ENCODE assay signal across 28 cellular contexts in genomic region chr18:21441670-21442069, GRCh38.
"Had no signal": no experiment of that assay in that cellular context is flagged by ENCODE, and none has a peak within 500 bp of the region (broad histone marks: within the 10 kb centered on the region; RNA-seq: fewer than 3 reads in every experiment).

No MANE protein-coding gene starts in this region.

- H3K4me1 Mint-ChIP-seq: activated naive CD4-positive, alpha-beta T cell treated with anti-CD3 and anti-CD28 coated beads, Interleukin-2, amount 50 U/mL, for 24 hours; IgD-negative memory B cell had no signal

- H3K9me3 ChIP-seq: breast epithelium, Peyer's patch, SJCRH30, SK-N-SH had no signal

- H3K4me3 Mint-ChIP-seq: activated CD8-positive, alpha-beta T cell treated with anti-CD3 and anti-CD28 coated beads, Interleukin-2, amount 10 ng/mL, durations not matched to agents 7 days and 5 days; activated naive CD4-positive, alpha-beta T cell treated with anti-CD3 and anti-CD28 coated beads, Interleukin-2, amount 50 U/mL, for 24 hours; activated T-helper 1 cell treated with anti-CD3 and anti-CD28 coated beads, Interleukin-12 subunit alpha, Interleukin-12 subunit beta, Interleukin-2, Interleukin-4 antibody, amounts not matched to agents 30 ng/mL and 10 ng/mL and 1 ng/mL, durations not matched to agents 14 hours and 24 hours and 36 hours; IgD-negative memory B cell had no signal

- H3K9me3 Mint-ChIP-seq: activated naive CD4-positive, alpha-beta T cell treated with anti-CD3 and anti-CD28 coated beads, Interleukin-2, amount 50 U/mL, for 24 hours; activated T-helper 1 cell treated with anti-CD3 and anti-CD28 coated beads, Interleukin-12 subunit alpha, Interleukin-12 subunit beta, Interleukin-2, Interleukin-4 antibody, amounts not matched to agents 30 ng/mL and 10 ng/mL and 1 ng/mL, durations not matched to agents 14 hours and 24 hours and 36 hours; IgD-negative memory B cell had no signal

- H3K36me3 Mint-ChIP-seq: activated naive CD4-positive, alpha-beta T cell treated with anti-CD3 and anti-CD28 coated beads, Interleukin-2, amount 50 U/mL, for 24 hours; IgD-negative memory B cell had no signal

- ATAC-seq: activated CD8-positive, alpha-beta T cell treated with anti-CD3 and anti-CD28 coated beads, Interleukin-2, amount 10 ng/mL, durations not matched to agents 7 days and 5 days had no signal

- H3K36me3 ChIP-seq: breast epithelium, Peyer's patch, SJCRH30, WERI-Rb-1 had no signal

- H3K27me3 Mint-ChIP-seq: IgD-negative memory B cell had no signal

- H3K27me3 ChIP-seq: breast epithelium, Peyer's patch, SJCRH30 had no signal

- H3K27ac ChIP-seq: breast epithelium, KMS-11, Peyer's patch, RWPE1, SJCRH30, WERI-Rb-1 had no signal

- H3K27ac Mint-ChIP-seq: activated CD8-positive, alpha-beta T cell treated with anti-CD3 and anti-CD28 coated beads, Interleukin-2, amount 10 ng/mL, durations not matched to agents 7 days and 5 days; activated naive CD4-positive, alpha-beta T cell treated with anti-CD3 and anti-CD28 coated beads, Interleukin-2, amount 50 U/mL, for 24 hours; activated T-helper 1 cell treated with anti-CD3 and anti-CD28 coated beads, Interleukin-12 subunit alpha, Interleukin-12 subunit beta, Interleukin-2, Interleukin-4 antibody, amounts not matched to agents 30 ng/mL and 10 ng/mL and 1 ng/mL, durations not matched to agents 14 hours and 24 hours and 36 hours; IgD-negative memory B cell had no signal

- DNase-seq: activated CD4-positive, alpha-beta T cell treated with anti-CD3 and anti-CD28 coated beads for 4 hours; activated CD8-positive, alpha-beta memory T cell treated with anti-CD3 and anti-CD28 coated beads, Interleukin-2, amount 50 U/mL, for 48 hours; activated CD8-positive, alpha-beta T cell treated with anti-CD3 and anti-CD28 coated beads, Interleukin-2, amount 10 ng/mL, durations not matched to agents 7 days and 5 days; activated effector memory CD4-positive, alpha-beta T cell treated with Interleukin-2 at 50 U/mL for 16 hours; activated naive CD4-positive, alpha-beta T cell; activated T-cell treated with anti-CD3 and anti-CD28 coated beads, Interleukin-2, amount 50 U/mL, for 1 hour; aorta; NCI-H1092; NCI-H1417; NCI-H2029; NCI-H345; NCI-H510A; NCI-H526 treated with DMSO at 0.1 percent for 48 hours; NCI-H82; NK-92 treated with Interleukin-12 subunit alpha and Interleukin-12 subunit beta, amount 100 ng/mL, for 24 hours; OCI-M1; Peyer's patch; Right ventricle myocardium superior; SJCRH30; SK-N-SH; T-helper 1 cell; WERI-Rb-1 had no signal

- H3K4me3 ChIP-seq: breast epithelium, Peyer's patch, SJCRH30 had no signal

- H3K4me1 ChIP-seq: breast epithelium, Peyer's patch, SJCRH30 had no signal
